ENCODE assay signal across 16 cellular contexts in the genomic region with DNA sequence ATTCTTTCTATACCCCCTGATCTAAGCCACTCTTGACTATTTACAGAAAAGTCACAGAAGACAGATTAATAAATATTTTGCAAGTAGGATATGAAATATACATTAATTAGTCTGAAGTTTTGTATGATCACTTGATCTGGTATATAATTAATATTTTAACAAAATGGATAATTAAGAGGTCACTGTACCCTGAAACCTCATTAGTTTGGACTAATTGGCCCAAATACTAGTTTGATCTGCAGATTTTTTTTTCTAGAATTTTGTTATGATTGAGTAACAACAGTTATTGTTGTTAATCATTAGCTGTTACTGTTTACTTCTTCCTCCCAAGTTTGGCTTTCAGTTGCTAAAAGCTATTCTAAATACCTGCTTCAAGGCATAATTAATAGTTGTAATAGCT. TPM values are rescaled to one million over a fixed set of nuclear protein-coding genes. Genes with fewer than 3 reads are reported as not detected.
DNase-seq lines count a peak whose midpoint lies in the region; ATAC-seq and TF ChIP-seq lines count a peak whose summit lies in the region.
"Had no signal": no experiment of that assay in that cellular context is flagged by ENCODE, and none has a peak within 500 bp of the region (broad histone marks: within the 10 kb centered on the region; RNA-seq: fewer than 3 reads in every experiment).

No MANE protein-coding gene starts in this region.

- H3K36me3 ChIP-seq in ACC112 (ENCODE audit: insufficient read depth, low read length) (peaks cover 26% of the 10 kb centered on the region), mesenchymal stem cell (ENCODE audit: control insufficient read depth in 1 of 2, insufficient read depth in 2 of 2, low read depth in 1 of 2, low read length in 2 of 2) (peaks cover 0 to 33% of the 10 kb centered on the region in 2 experiments), sigmoid colon (peaks cover 0 to 36% (median 10%) of the 10 kb centered on the region in 4 donors)
- H3K36me3 ChIP-seq: colonic mucosa had no signal

- H2BK120ac ChIP-seq in mesenchymal stem cell (ENCODE audit: low read depth, low read length) = no peak overlapping the region

- peak overlapping the region; percentile 99 for H3K27ac Mint-ChIP-seq in T-helper 17 cell

- H3K23ac ChIP-seq in mesenchymal stem cell (ENCODE audit: low read length in 2 of 2) = no peak overlapping the region

- H3K9me3 ChIP-seq in T-helper 17 cell (ENCODE audit: control insufficient read depth, low read length, poor library complexity, severe bottlenecking) = no peaks in the 10 kb centered on the region
- H3K9me3 ChIP-seq in mesenchymal stem cell (ENCODE audit: control insufficient read depth, low read length) = no peaks in the 10 kb centered on the region
- no peaks in the 10 kb centered on the region for H3K9me3 ChIP-seq in sigmoid colon
- H3K9me3 ChIP-seq: ascending aorta, colonic mucosa had no signal

- H3K79me2 ChIP-seq in ACC112 (ENCODE audit: control insufficient read depth, insufficient read depth, low read length, unreplicated experiment) = peaks cover 32% of the 10 kb centered on the region

- no peak overlapping the region for H4K91ac ChIP-seq in mesenchymal stem cell (ENCODE audit: low read length)

- no peak overlapping the region for H4K8ac ChIP-seq in mesenchymal stem cell (ENCODE audit: low read length)

- H3K4me1 ChIP-seq in ACC112 (ENCODE audit: control insufficient read depth, insufficient read depth, low read length, unreplicated experiment) (peaks cover 32% of the 10 kb centered on the region), mesenchymal stem cell (ENCODE audit: control insufficient read depth, insufficient read depth, low read depth, low read length) (peaks cover 6% of the 10 kb centered on the region), sigmoid colon (peaks cover 0 to 53% (median 34%) of the 10 kb centered on the region in 4 donors)

- H3K79me1 ChIP-seq in mesenchymal stem cell (replicated peaks; ENCODE audit: low read length, poor library complexity, severe bottlenecking) = peaks cover 13% of the 10 kb centered on the region

- no peak overlapping the region for H3K4ac ChIP-seq in mesenchymal stem cell (ENCODE audit: low read depth in 1 of 2, low read length in 2 of 2)

- H2BK15ac ChIP-seq in mesenchymal stem cell (ENCODE audit: low read depth, poor library complexity, severe bottlenecking) = no peak overlapping the region

- no peak overlapping the region for H2BK12ac ChIP-seq in mesenchymal stem cell (ENCODE audit: low read length in 2 of 2)

- H3K4me2 ChIP-seq in mesenchymal stem cell (ENCODE audit: low read length, poor library complexity, severe bottlenecking) = no peak overlapping the region

- TF ChIP-seq EP300 in sigmoid colon (IDR thresholded peaks at IDR 0.05) = no peak

- no peak overlapping the region for H3K14ac ChIP-seq in mesenchymal stem cell (ENCODE audit: low read length in 2 of 2)

- TF ChIP-seq CTCF in GM12875 (IDR thresholded peaks at IDR 0.05; ENCODE audit: borderline replicate concordance, insufficient read depth, low read depth, low read length) (no peak), sigmoid colon (IDR thresholded peaks at IDR 0.05) (no peak)

- intact Hi-C loops in sigmoid colon (cut with DNase I) = no loop called here

- no peak overlapping the region for H2BK5ac ChIP-seq in mesenchymal stem cell (ENCODE audit: low read depth, low read length, poor library complexity, severe bottlenecking)

- no peak overlapping the region for H3K4me3 Mint-ChIP-seq in T-helper 17 cell

- H3K36me3 Mint-ChIP-seq in T-helper 17 cell (ENCODE audit: low read depth) = peaks cover 8% of the 10 kb centered on the region

- peak overlapping the region; percentile 85; the same call in 1 of the 2 replicates for H3K4me3 ChIP-seq in ACC112 (ENCODE audit: low read depth, low read length)
- H3K4me3 ChIP-seq in GM12875 (ENCODE audit: low read depth, low read length) = peak overlapping the region; percentile 91
- H3K4me3 ChIP-seq in mesenchymal stem cell (ENCODE audit: insufficient read depth in 1 of 2, low read depth in 1 of 2, low read length in 2 of 2) = no peak overlapping the region
- H3K4me3 ChIP-seq in sigmoid colon = no peak overlapping the region
- H3K4me3 ChIP-seq: ascending aorta, colonic mucosa had no signal

- no peak for DNase-seq in T-helper 17 cell
- DNase-seq in mesenchymal stem cell = no peak
- no peak for DNase-seq in NCI-H2081 (lab: John Stamatoyannopoulos, UW)
- no peak for DNase-seq in sigmoid colon
- DNase-seq in SKM-1 treated with dmso at 0.1 percent for 144 hours (lab: John Stamatoyannopoulos, UW; ENCODE audit: unreplicated experiment) = no peak
- no peak for DNase-seq in NCI-H82 (lab: John Stamatoyannopoulos, UW)
- DNase-seq: activated effector memory CD4-positive, alpha-beta T cell treated with anti-CD3 and anti-CD28 coated beads, Interleukin-2, amount 50 U/mL, for 16 hours; colonic mucosa; hippocampal formation; NCI-H1436 treated with DMSO at 0.1 percent for 48 hours; stimulated activated CD4-positive, alpha-beta T cell treated with anti-CD3 and anti-CD28 coated beads, Interleukin-15, amount 100 ng/mL, for 24 hours had no signal

- H3K27me3 ChIP-seq in ACC112 (ENCODE audit: insufficient read depth, low read length) = no peaks in the 10 kb centered on the region
- no peaks in the 10 kb centered on the region for H3K27me3 ChIP-seq in mesenchymal stem cell (ENCODE audit: control insufficient read depth in 1 of 2, insufficient read depth in 1 of 2, low read length in 2 of 2)
- no peaks in the 10 kb centered on the region for H3K27me3 ChIP-seq in sigmoid colon
- H3K27me3 ChIP-seq: ascending aorta, colonic mucosa had no signal

- no peak for ATAC-seq in T-helper 17 cell

- H2AFZ ChIP-seq in ACC112 (ENCODE audit: low read length, unreplicated experiment) (no peak overlapping the region), mesenchymal stem cell (ENCODE audit: low read depth, low read length) (no peak overlapping the region)
- H2AFZ ChIP-seq: parathyroid adenoma had no signal

- H2AK5ac ChIP-seq in mesenchymal stem cell (ENCODE audit: low read length, severe bottlenecking) = no peak overlapping the region

- H3K9ac ChIP-seq in mesenchymal stem cell (ENCODE audit: low read length) = peak overlapping the region; percentile 95
- H3K9ac ChIP-seq: KMS-11, parathyroid adenoma had no signal

- H3K27ac ChIP-seq in ACC112 (ENCODE audit: low read depth, low read length) (no peak overlapping the region), mesenchymal stem cell (ENCODE audit: low read length, poor library complexity, severe bottlenecking) (no peak overlapping the region), sigmoid colon (no peak overlapping the region)
- H3K27ac ChIP-seq: ascending aorta, colonic mucosa, KMS-11, parathyroid adenoma had no signal

- no peak for TF ChIP-seq POLR2A in sigmoid colon (IDR thresholded peaks at IDR 0.05)

- H3K4me1 Mint-ChIP-seq in T-helper 17 cell = peaks cover 31% of the 10 kb centered on the region

- H3K27me3 Mint-ChIP-seq in T-helper 17 cell = no peaks in the 10 kb centered on the region

- H3K18ac ChIP-seq in mesenchymal stem cell (ENCODE audit: low read depth in 1 of 2, low read length in 2 of 2) = no peak overlapping the region

RNA-seq across cellular contexts. Expression of a gene that starts 2.7 kb away (rescaled TPM):
- total RNA-seq in T-helper 17 cell (10 to 100 TPM in 1 of 2 donors, 1 to 10 TPM in 1; 9.0 to 12.8 TPM), sigmoid colon (10 to 100 TPM; 31.0 to 67.8 (median 41.3) TPM)
- 5.2 TPM for polyA plus RNA-seq in mesenchymal stem cell (2013, experiment 1 of 2)
- polyA plus RNA-seq in mesenchymal stem cell (2013, experiment 2 of 2) = 5.1 TPM
- polyA plus RNA-seq in sigmoid colon = 1 to 10 TPM; 2.4 to 4.9 (median 2.5) TPM

RNA-seq across cellular contexts. Expression of a gene that starts 3.3 kb away (rescaled TPM):
- total RNA-seq in T-helper 17 cell = 1 to 10 TPM; 2.2 to 2.9 TPM
- polyA plus RNA-seq in mesenchymal stem cell (2013, experiment 1 of 2) = 1.9 TPM
- 1.9 TPM for polyA plus RNA-seq in mesenchymal stem cell (2013, experiment 2 of 2)
- total RNA-seq in sigmoid colon = 1 to 10 TPM; 4.8 to 7.5 (median 4.9) TPM
- 1 to 10 TPM; 3.0 to 4.1 (median 3.5) TPM for polyA plus RNA-seq in sigmoid colon

Comparison
In these comparisons a context has a peak if more than half of its experiments do, and no peak if none do; other contexts are left out.
1. H3K4me3 ChIP-seq: peak in ACC112 (single experiment) and GM12875 (single experiment); none in mesenchymal stem cell (0 of 2) and sigmoid colon (0 of 4).